Comparison of ENCODE assay signal across 16 cellular contexts in genomic region chr10:95415631-95416031, GRCh38.
DNase-seq lines count a peak whose midpoint lies in the region; ATAC-seq and TF ChIP-seq lines count a peak whose summit lies in the region.
"Had no signal": no experiment of that assay in that cellular context is flagged by ENCODE, and none has a peak within 500 bp of the region (broad histone marks: within the 10 kb centered on the region; RNA-seq: fewer than 3 reads in every experiment).

No MANE protein-coding gene starts in this region.

- TF ChIP-seq EP300 in stomach (IDR thresholded peaks at IDR 0.05), result no peak

- no peak for TF ChIP-seq CTCF in Panc1 (IDR thresholded peaks at IDR 0.05)
- TF ChIP-seq CTCF in endodermal cell (conservative IDR thresholded peaks at IDR 0.05), result no peak
- no peak for TF ChIP-seq CTCF in stomach (IDR thresholded peaks at IDR 0.05)

- H3K27ac ChIP-seq in Panc1 (ENCODE audit: low read length), result no peak overlapping the region
- H3K27ac ChIP-seq in endodermal cell (ENCODE audit: low read depth, low read length), result peak overlapping the region; percentile 56
- peak overlapping the region; percentile 19 for H3K27ac ChIP-seq in mesodermal cell (ENCODE audit: low read depth, low read length, severe bottlenecking)
- peak overlapping the region in 4 of 5 donors; percentile 69 to 95 (median 78) for H3K27ac ChIP-seq in stomach
- H3K27ac ChIP-seq: foreskin keratinocyte, SK-N-MC had no signal

- 83 to 93% methylated on average over 14 to 15 of the region's 15 CpGs for WGBS in endodermal cell (ENCODE audit: insufficient coverage in 1 of 2, insufficient read length in 1 of 2), 2 experiments
- 80 to 92% methylated on average over 4 to 14 of the region's 15 CpGs for WGBS in mesodermal cell (ENCODE audit: insufficient coverage in 2 of 2), 2 experiments
- WGBS in stomach, 5 donors, result 74 to 83% (median 77%) methylated on average over 15 of the region's 15 CpGs

- no peaks in the 10 kb centered on the region for H3K36me3 Mint-ChIP-seq in endodermal cell (ENCODE audit: low read depth)
- H3K36me3 Mint-ChIP-seq: immature natural killer cell had no signal

- intact Hi-C loops in Panc1 (cut with micrococcal nuclease; ENCODE audit: unreplicated experiment), result no loop called here
- intact Hi-C loops in stomach (cut with DNase I; ENCODE audit: low total_unique reads), result no loop called here

- peaks cover 4% of the 10 kb centered on the region for H3K4me1 Mint-ChIP-seq in endodermal cell
- H3K4me1 Mint-ChIP-seq: immature natural killer cell had no signal

- H3K36me3 ChIP-seq in Panc1 (ENCODE audit: control insufficient read depth, insufficient read depth, low read length) (no peaks in the 10 kb centered on the region), endodermal cell (ENCODE audit: control insufficient read depth, insufficient read depth, low read length) (no peaks in the 10 kb centered on the region), mesodermal cell (ENCODE audit: control insufficient read depth, insufficient read depth, low read length) (no peaks in the 10 kb centered on the region), stomach (peaks cover 2 to 66% (median 42%) of the 10 kb centered on the region in 4 donors)
- H3K36me3 ChIP-seq: HAP-1 had no signal

- no peaks in the 10 kb centered on the region for H3K27me3 Mint-ChIP-seq in endodermal cell (ENCODE audit: insufficient read depth)

- in situ Hi-C loops in Panc1 (cut with HindIII; ENCODE audit: low pct_unique_long_range_greater_than_20kb, low sequenced_read_pairs), result no loop called here

- CTCF ChIA-PET in Panc1 (lab: Charles Lee), result no interaction called here

- H3K4me3 ChIP-seq in Panc1 (ENCODE audit: low read depth in 2 of 2, low read length in 2 of 2) (no peak overlapping the region), endodermal cell (ENCODE audit: low read length) (no peak overlapping the region), mesodermal cell (ENCODE audit: extremely low read depth, insufficient read depth, low read length, poor library complexity, severe bottlenecking) (no peak overlapping the region), stomach (peak overlapping the region in 2 of 4 donors; percentile 5 to 14)
- H3K4me3 ChIP-seq: HAP-1, SK-N-MC had no signal

- H3K4me3 Mint-ChIP-seq in endodermal cell, result no peak overlapping the region
- H3K4me3 Mint-ChIP-seq: effector memory CD8-positive, alpha-beta T cell; immature natural killer cell had no signal

- H3K27ac Mint-ChIP-seq in endodermal cell, result no peak overlapping the region
- H3K27ac Mint-ChIP-seq: effector memory CD8-positive, alpha-beta T cell; immature natural killer cell had no signal

- H3K4me1 ChIP-seq in Panc1 (ENCODE audit: control insufficient read depth, insufficient read depth, low read length) (no peaks in the 10 kb centered on the region), endodermal cell (ENCODE audit: control insufficient read depth, insufficient read depth, low read length) (no peaks in the 10 kb centered on the region), mesodermal cell (ENCODE audit: control insufficient read depth, insufficient read depth, low read length, poor library complexity, severe bottlenecking) (no peaks in the 10 kb centered on the region), stomach (peaks cover 6 to 87% (median 33%) of the 10 kb centered on the region in 4 donors)
- H3K4me1 ChIP-seq: foreskin keratinocyte, HAP-1 had no signal

- peak; percentile 14; the same call in 1 of the 2 replicates for ATAC-seq in Panc1
- ATAC-seq: effector memory CD8-positive, alpha-beta T cell; foreskin keratinocyte had no signal

- H3K9me3 ChIP-seq in Panc1 (ENCODE audit: control insufficient read depth, insufficient read depth, low read depth, low read length) (no peaks in the 10 kb centered on the region), endodermal cell (ENCODE audit: control insufficient read depth, low read length) (no peaks in the 10 kb centered on the region), mesodermal cell (ENCODE audit: control insufficient read depth, low read length) (no peaks in the 10 kb centered on the region), stomach (no peaks in the 10 kb centered on the region)
- H3K9me3 ChIP-seq: HAP-1 had no signal

- no peak for DNase-seq in Panc1 (ENCODE audit: low read depth, low spot score)
- DNase-seq in endodermal cell, result no peak
- DNase-seq in stomach, result no peak
- DNase-seq in NCI-H2107 treated with DMSO at 0.1 percent for 48 hours (lab: John Stamatoyannopoulos, UW; ENCODE audit: unreplicated experiment), result no peak
- no peak for DNase-seq in GOT3 (lab: John Stamatoyannopoulos, UW)
- DNase-seq in NCI-H748 treated with DMSO at 0.1 percent for 48 hours (lab: John Stamatoyannopoulos, UW), result no peak
- no peak for DNase-seq in NCI-H2107 (lab: John Stamatoyannopoulos, UW)
- DNase-seq: effector memory CD8-positive, alpha-beta T cell; foreskin keratinocyte; immature natural killer cell; NCI-H1092 treated with DMSO at 0.1 percent for 48 hours; NCI-H345; stimulated activated naive CD4-positive, alpha-beta T cell treated with Interleukin-2 at 50 U/mL for 16 hours had no signal

- TF ChIP-seq POLR2A in stomach (IDR thresholded peaks at IDR 0.05), result no peak

- no peak overlapping the region for H3K9ac ChIP-seq in endodermal cell (ENCODE audit: extremely low read depth, low read length, poor library complexity, severe bottlenecking)

- POLR2A ChIA-PET in Panc1 (lab: Charles Lee), result interaction anchor here (0.7 kb wide), 1 partner anchor 157 kb away, joined by 20 read pairs; no protein-coding TSS in a partner anchor

- BruUV-seq in Panc1 (replicated peaks; lab: Mats Ljungman, UMichigan), result no TSS peak

- no peaks in the 10 kb centered on the region for H3K9me3 Mint-ChIP-seq in endodermal cell
- H3K9me3 Mint-ChIP-seq: effector memory CD8-positive, alpha-beta T cell; immature natural killer cell had no signal

- H3K27me3 ChIP-seq in Panc1 (ENCODE audit: control insufficient read depth, insufficient read depth, low read length) (no peaks in the 10 kb centered on the region), endodermal cell (ENCODE audit: control insufficient read depth, insufficient read depth, low read length, poor library complexity, severe bottlenecking) (no peaks in the 10 kb centered on the region), stomach (no peaks in the 10 kb centered on the region)
